22 cellular contexts compared by ENCODE assay signal in the genomic region with DNA sequence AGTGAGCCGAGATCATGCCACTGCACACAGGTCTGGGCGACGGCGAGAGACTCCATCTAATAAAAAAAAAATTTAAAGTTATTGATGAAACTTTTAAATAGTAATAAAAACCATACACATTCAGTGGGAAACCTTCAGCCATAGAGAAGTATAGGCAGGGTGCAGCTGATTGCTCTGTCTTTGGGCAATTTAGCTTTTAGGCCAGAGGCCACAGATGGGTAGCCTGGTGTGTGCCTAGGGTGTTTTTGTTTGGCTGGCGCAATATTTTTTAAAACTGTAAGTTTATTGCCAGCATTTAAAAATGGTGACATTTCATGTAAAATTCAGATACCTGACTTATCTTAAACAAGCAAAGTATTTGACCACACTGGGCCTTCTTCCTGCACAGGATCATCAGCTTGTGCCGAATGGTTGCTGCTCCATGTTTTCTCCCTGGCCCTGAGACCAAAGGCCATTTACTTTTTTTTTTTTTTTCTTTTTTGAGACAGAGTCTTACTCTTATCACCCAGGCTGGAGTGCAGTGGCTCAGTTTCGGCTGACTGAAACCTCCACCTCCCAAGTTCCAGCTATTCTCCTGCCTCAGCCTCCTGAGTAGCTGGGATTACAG. TPM values are rescaled to one million over a fixed set of nuclear protein-coding genes. Genes with fewer than 3 reads are reported as not detected.
DNase-seq lines count a peak whose midpoint lies in the region; ATAC-seq and TF ChIP-seq lines count a peak whose summit lies in the region.
"Had no signal": no experiment of that assay in that cellular context is flagged by ENCODE, and none has a peak within 500 bp of the region (broad histone marks: within the 10 kb centered on the region; RNA-seq: fewer than 3 reads in every experiment).

No MANE protein-coding gene starts in this region.

- no peaks in the 10 kb centered on the region for H3K36me3 Mint-ChIP-seq in activated T-cell treated with anti-CD3 and anti-CD28 coated beads, Interleukin-2, amount 50 U/mL, for 72 hours (ENCODE audit: insufficient read depth in 2 of 2)

- H3K9me2 ChIP-seq in Karpas-422 (replicated peaks; ENCODE audit: insufficient read depth, low read length), result no peaks in the 10 kb centered on the region

- no peaks in the 10 kb centered on the region for H3K4me1 Mint-ChIP-seq in activated T-cell treated with anti-CD3 and anti-CD28 coated beads, Interleukin-2, amount 50 U/mL, for 72 hours (ENCODE audit: low read depth)
- H3K4me1 Mint-ChIP-seq: B cell had no signal

- H4K20me1 ChIP-seq in Karpas-422 (ENCODE audit: insufficient read depth, low read depth, low read length), result no peaks in the 10 kb centered on the region
- H4K20me1 ChIP-seq: BLaER1 treated with 17β-estradiol and CSF1 and Interleukin-3, amounts not matched to agents 10 nM and 100 nM had no signal

- H3K9me3 Mint-ChIP-seq in activated T-cell treated with anti-CD3 and anti-CD28 coated beads, Interleukin-2, amount 50 U/mL, for 72 hours, result no peaks in the 10 kb centered on the region
- H3K9me3 Mint-ChIP-seq: CD4-positive, alpha-beta T cell; CD8-positive, alpha-beta T cell had no signal

- no peak overlapping the region for H3K4me2 ChIP-seq in Karpas-422 (ENCODE audit: low read depth, low read length, poor library complexity, severe bottlenecking)
- H3K4me2 ChIP-seq: A549 had no signal

- H3K36me3 ChIP-seq in Karpas-422 (ENCODE audit: insufficient read depth, low read length) (peaks cover 4% of the 10 kb centered on the region; the same call in 1 of the 2 replicates), mucosa of descending colon (ENCODE audit: low read depth) (no peaks in the 10 kb centered on the region)
- H3K36me3 ChIP-seq: BLaER1 treated with 17β-estradiol and CSF1 and Interleukin-3, amounts not matched to agents 10 nM and 100 nM had no signal

- no peak for TF ChIP-seq CTCF in mucosa of descending colon (IDR thresholded peaks at IDR 0.05)

- H3K79me2 ChIP-seq in Karpas-422 (ENCODE audit: low read length), result peaks cover 13% of the 10 kb centered on the region

- peak overlapping the region; percentile 51 for H3K27ac ChIP-seq in Karpas-422 (ENCODE audit: low read length)
- H3K27ac ChIP-seq: 22Rv1; A549; BLaER1 treated with 17β-estradiol and CSF1 and Interleukin-3, amounts not matched to agents 10 nM and 100 nM; C4-2B had no signal

- H3K27me3 Mint-ChIP-seq in activated T-cell treated with anti-CD3 and anti-CD28 coated beads, Interleukin-2, amount 50 U/mL, for 72 hours (ENCODE audit: low read depth), result no peaks in the 10 kb centered on the region
- H3K27me3 Mint-ChIP-seq: B cell; CD4-positive, alpha-beta T cell had no signal

- ATAC-seq in left colon (peak; percentile 58), mucosa of descending colon (peak; percentile 58), HG03442 (IDR thresholded peaks at IDR 0.05; ENCODE audit: unreplicated experiment) (no peak)
- ATAC-seq in activated T-cell treated with anti-CD3 and anti-CD28 coated beads, Interleukin-2, amount 50 U/mL, for 72 hours (replicated peaks in 1 of 2), result no peak
- ATAC-seq: A549; CD8-positive, alpha-beta T cell; GM12878 had no signal

- no peaks in the 10 kb centered on the region for H3K27me3 ChIP-seq in Karpas-422 (ENCODE audit: low read length)
- H3K27me3 ChIP-seq: BLaER1 treated with 17β-estradiol and CSF1 and Interleukin-3, amounts not matched to agents 10 nM and 100 nM had no signal

- H3K9me3 ChIP-seq in Karpas-422 (ENCODE audit: low read length) (no peaks in the 10 kb centered on the region), mucosa of descending colon (no peaks in the 10 kb centered on the region)
- H3K9me3 ChIP-seq: A549; BLaER1 treated with 17β-estradiol and CSF1 and Interleukin-3, amounts not matched to agents 10 nM and 100 nM; Caco-2 had no signal

- H3K4me1 ChIP-seq in Karpas-422 (ENCODE audit: low read length) (peaks cover 22% of the 10 kb centered on the region), mucosa of descending colon (ENCODE audit: low read depth) (peaks cover 21% of the 10 kb centered on the region)
- H3K4me1 ChIP-seq: Caco-2 had no signal

- H3K9ac ChIP-seq in Karpas-422 (ENCODE audit: low read length), result no peak overlapping the region
- H3K9ac ChIP-seq: BLaER1 treated with 17β-estradiol and CSF1 and Interleukin-3, amounts not matched to agents 10 nM and 100 nM had no signal

- no peak overlapping the region for H3K4me3 ChIP-seq in Karpas-422 (ENCODE audit: low read length)
- H3K4me3 ChIP-seq in mucosa of descending colon, result no peak overlapping the region
- H3K4me3 ChIP-seq: A549; BLaER1 treated with 17β-estradiol and CSF1 and Interleukin-3, amounts not matched to agents 10 nM and 100 nM had no signal

- DNase-seq in Karpas-422, result no peak
- DNase-seq in left colon, result no peak
- no peak for DNase-seq in mucosa of descending colon
- no peak for DNase-seq in activated T-cell treated with anti-CD3 and anti-CD28 coated beads, Interleukin-2, amount 50 U/mL, for 72 hours
- DNase-seq in DMS153 treated with DMSO at 0.1 percent for 48 hours (lab: John Stamatoyannopoulos, UW; ENCODE audit: unreplicated experiment), result no peak
- DNase-seq: AML-193; Caco-2; Calu3; CD4-positive, alpha-beta T cell; CD8-positive, alpha-beta T cell; DMS53; DMS79; DND-41; EL; GDM1 had no signal

- H3K27ac Mint-ChIP-seq in activated T-cell treated with anti-CD3 and anti-CD28 coated beads, Interleukin-2, amount 50 U/mL, for 72 hours, result no peak overlapping the region
- H3K27ac Mint-ChIP-seq: B cell; CD4-positive, alpha-beta T cell; CD8-positive, alpha-beta T cell had no signal

- no peak overlapping the region for H2AFZ ChIP-seq in Karpas-422 (ENCODE audit: low read length)

- intact Hi-C loops in left colon (cut with DNase I, micrococcal nuclease), result no loop called here
- intact Hi-C loops in mucosa of descending colon (cut with DNase I, micrococcal nuclease), result no loop called here

- no peak overlapping the region for H3K4me3 Mint-ChIP-seq in activated T-cell treated with anti-CD3 and anti-CD28 coated beads, Interleukin-2, amount 50 U/mL, for 72 hours
- H3K4me3 Mint-ChIP-seq: B cell; CD4-positive, alpha-beta T cell; CD8-positive, alpha-beta T cell had no signal

RNA-seq across cellular contexts. Expression of gene EXD2, which starts 16.2 kb away (rescaled TPM):
- 12.6 and 21.3 TPM in 2 replicates for total RNA-seq in Karpas-422 (2014; rRNA removed; shearing (Covaris generic); ENCODE audit: low replicate concordance)
- total RNA-seq in left colon (10 to 100 TPM; 24.3 to 25.1 TPM), mucosa of descending colon (10 to 100 TPM; 20.9 to 28.6 (median 27.2) TPM)
- 10 to 100 TPM; 11.3 to 16.3 TPM for total RNA-seq in activated T-cell treated with anti-CD3 and anti-CD28 coated beads, Interleukin-2, amount 50 U/mL, for 72 hours

RNA-seq across cellular contexts. Expression of gene GALNT16, which starts 52.4 kb away (rescaled TPM):
- 0.15 TPM in 1 of 2 replicates, not detected in the other for total RNA-seq in Karpas-422 (2014; rRNA removed; shearing (Covaris generic); ENCODE audit: low replicate concordance)
- 1 to 10 TPM; 1.3 to 1.7 TPM for total RNA-seq in left colon
- total RNA-seq in mucosa of descending colon, result 1 to 10 TPM in 2 of 3 donors, under 1 TPM in 1; 0.87 to 6.4 (median 1.8) TPM
- total RNA-seq in activated T-cell treated with anti-CD3 and anti-CD28 coated beads, Interleukin-2, amount 50 U/mL, for 72 hours, result under 1 TPM; 0.05 to 0.21 TPM
- total RNA-seq: CD4-positive, alpha-beta T cell had no signal

RNA-seq across cellular contexts. Expression of gene DCAF5, which starts 54.6 kb away (rescaled TPM):
- 39.8 and 45.5 TPM in 2 replicates for total RNA-seq in Karpas-422 (2014; rRNA removed; shearing (Covaris generic); ENCODE audit: low replicate concordance)
- 10 to 100 TPM; 38.6 to 42.3 TPM for total RNA-seq in left colon
- total RNA-seq in mucosa of descending colon, result 10 to 100 TPM; 36.4 to 71.4 (median 46.9) TPM
- total RNA-seq in activated T-cell treated with anti-CD3 and anti-CD28 coated beads, Interleukin-2, amount 50 U/mL, for 72 hours, result 10 to 100 TPM; 52.3 to 53.5 TPM

Comparison
In these comparisons a context has a peak if more than half of its experiments do, and no peak if none do; other contexts are left out.
1. ATAC-seq: peak in left colon (single experiment) and mucosa of descending colon (single experiment); none in activated T-cell treated with anti-CD3 and anti-CD28 coated beads, Interleukin-2, amount 50 U/mL, for 72 hours (0 of 2) and HG03442 (single experiment).